In genomic region chr1:232630047-232630893, GRCh38 we compare ENCODE assay signal across 8 cellular contexts. TPM values are rescaled to one million over a fixed set of nuclear protein-coding genes. Genes with fewer than 3 reads are reported as not detected.
DNase-seq lines count a peak whose midpoint lies in the region; ATAC-seq and TF ChIP-seq lines count a peak whose summit lies in the region.

SIPA1L2 (minus strand) TSS chr1:232630133; CDS start chr1:232515339, 114,794 bp downstream.

- H3F3A ChIP-seq in SU-DHL-6 (ENCODE audit: insufficient read depth), result no peaks in the 10 kb centered on the region

- H2AFZ ChIP-seq in SU-DHL-6 (ENCODE audit: low read depth, low read length, severe bottlenecking), result peak within 1 kb of the TSS; percentile 93

- H3K79me2 ChIP-seq in SU-DHL-6 (ENCODE audit: insufficient read depth, low read length), result no peaks in the 10 kb centered on the region

- H3K4me1 ChIP-seq in adipocyte (ENCODE audit: control insufficient read depth, insufficient read depth, low read length) (peaks cover 17% of the 10 kb centered on the region), heart right ventricle (peaks cover 4 to 52% (median 33%) of the 10 kb centered on the region in 9 donors)

- TF ChIP-seq CTCF in NB4 (IDR thresholded peaks at IDR 0.05; ENCODE audit: low read depth, low read length) (peak; percentile 45), SU-DHL-6 (IDR thresholded peaks at IDR 0.05; ENCODE audit: insufficient read depth, low read length, poor library complexity, severe bottlenecking) (no peak), heart right ventricle (IDR thresholded peaks at IDR 0.05) (peak in 8 of 9 donors; percentile 17 to 71 (median 54)), type B pancreatic cell (conservative IDR thresholded peaks at IDR 0.05) (peak; percentile 74)

- H3K4me2 ChIP-seq in SU-DHL-6 (ENCODE audit: low read depth, low read length, poor library complexity, severe bottlenecking), result peak within 1 kb of the TSS; percentile 66

- H3K4me3 ChIP-seq in GM08714 (ENCODE audit: low read length) (peak within 1 kb of the TSS; percentile 78), NB4 (ENCODE audit: low read depth, low read length) (peak within 1 kb of the TSS; percentile 53), SU-DHL-6 (ENCODE audit: insufficient read depth, low read length, poor library complexity, severe bottlenecking) (peak within 1 kb of the TSS; percentile 63), adipocyte (ENCODE audit: low read length) (peak within 1 kb of the TSS; percentile 82), heart right ventricle (peak within 1 kb of the TSS; percentile 57 to 98 (median 86))

- ATAC-seq in HG02610 (IDR thresholded peaks at IDR 0.05; ENCODE audit: unreplicated experiment), result peak; percentile 99
- peak; percentile 95 to 98 (median 96) for ATAC-seq in heart right ventricle

- H3K36me3 ChIP-seq in SU-DHL-6 (ENCODE audit: low read length) (no peaks in the 10 kb centered on the region), adipocyte (ENCODE audit: control insufficient read depth, insufficient read depth, low read length, severe bottlenecking) (no peaks in the 10 kb centered on the region), heart right ventricle (no peaks in the 10 kb centered on the region)

- peaks cover 33% of the 10 kb centered on the region for H3K4me1 Mint-ChIP-seq in type B pancreatic cell (ENCODE audit: unreplicated experiment)

- H3K9me3 Mint-ChIP-seq in type B pancreatic cell, result no peaks in the 10 kb centered on the region

- peak within 1 kb of the TSS; percentile 98 for H3K4me3 Mint-ChIP-seq in type B pancreatic cell

- H3K9ac ChIP-seq in SU-DHL-6 (ENCODE audit: low read length) (peak within 1 kb of the TSS; percentile 55), adipocyte (ENCODE audit: low read length) (peak within 1 kb of the TSS; percentile 77)

- peaks cover 4% of the 10 kb centered on the region for H3K27me3 Mint-ChIP-seq in type B pancreatic cell

- no peaks in the 10 kb centered on the region for H3K9me3 ChIP-seq in SU-DHL-6 (ENCODE audit: insufficient read depth, low read length)
- H3K9me3 ChIP-seq in adipocyte (ENCODE audit: control insufficient read depth, low read length), result no peaks in the 10 kb centered on the region
- H3K9me3 ChIP-seq in heart right ventricle, result no peaks in the 10 kb centered on the region

- peak within 1 kb of the TSS; percentile 95 for H3K27ac Mint-ChIP-seq in type B pancreatic cell

- H3K27me3 ChIP-seq in SU-DHL-6 (ENCODE audit: low read length), result no peaks in the 10 kb centered on the region
- no peaks in the 10 kb centered on the region for H3K27me3 ChIP-seq in adipocyte (replicated peaks; ENCODE audit: control insufficient read depth, insufficient read depth, low read length)
- H3K27me3 ChIP-seq in heart right ventricle, result no peaks in the 10 kb centered on the region

- 0 to 1% methylated on average over 74 to 98 of the region's 98 CpGs for WGBS in heart right ventricle, 2 donors

- peaks cover 3% of the 10 kb centered on the region for H3K36me3 Mint-ChIP-seq in type B pancreatic cell

- intact Hi-C loops in heart right ventricle (cut with DNase I), result loop anchor here (1.0 to 10.0 kb wide), 14 partner anchors 165 to 875 kb away; partner anchors contain the start of genes NTPCR (in 7 of the 10) and MAP10 (in 4 of the 10)
- intact Hi-C loops in posterior vena cava (cut with DNase I), result loop anchor here in 1 of 2 donors (10.0 kb wide), 1 partner anchor 395 kb away; no protein-coding TSS in a partner anchor

- DNase-seq in NB4 (ENCODE audit: low read depth) (peak; percentile 89), adipocyte (ENCODE audit: low read depth) (peak; percentile 98), heart right ventricle (peak; percentile 94 to 97), posterior vena cava (ENCODE audit: low spot score) (peak; percentile 98), type B pancreatic cell (ENCODE audit: extremely low spot score, unreplicated experiment) (peak; percentile 99)

- H3K27ac ChIP-seq in SU-DHL-6 (ENCODE audit: low read depth, low read length) (no peak within 1 kb of the TSS), heart right ventricle (peak within 1 kb of the TSS; percentile 63 to 96 (median 94))

- no peaks in the 10 kb centered on the region for H3K9me2 ChIP-seq in SU-DHL-6 (replicated peaks; ENCODE audit: insufficient read depth, low read length)

- H4K20me1 ChIP-seq in SU-DHL-6 (ENCODE audit: low read depth, low read length), result no peaks in the 10 kb centered on the region

- TF ChIP-seq POLR2A in NB4 (IDR thresholded peaks at IDR 0.05; ENCODE audit: extremely low read depth, insufficient read length), result no peak

RNA-seq across cellular contexts. Expression of gene SIPA1L2, which starts in this region (rescaled TPM):
- 100 to 1,000 TPM in 5 of 10 donors, 10 to 100 TPM in 5; 64.9 to 141 (median 101) TPM for total RNA-seq in heart right ventricle
- polyA plus RNA-seq in heart right ventricle, result 10 to 100 TPM; 20.3 to 39.3 TPM
- 10 to 100 TPM; 14.1 to 14.9 TPM for total RNA-seq in posterior vena cava
- 35.6 and 45.6 TPM in 2 replicates for total RNA-seq in type B pancreatic cell (ENCODE audit: low replicate concordance)
